19 cellular contexts compared by ENCODE assay signal in the genomic region with DNA sequence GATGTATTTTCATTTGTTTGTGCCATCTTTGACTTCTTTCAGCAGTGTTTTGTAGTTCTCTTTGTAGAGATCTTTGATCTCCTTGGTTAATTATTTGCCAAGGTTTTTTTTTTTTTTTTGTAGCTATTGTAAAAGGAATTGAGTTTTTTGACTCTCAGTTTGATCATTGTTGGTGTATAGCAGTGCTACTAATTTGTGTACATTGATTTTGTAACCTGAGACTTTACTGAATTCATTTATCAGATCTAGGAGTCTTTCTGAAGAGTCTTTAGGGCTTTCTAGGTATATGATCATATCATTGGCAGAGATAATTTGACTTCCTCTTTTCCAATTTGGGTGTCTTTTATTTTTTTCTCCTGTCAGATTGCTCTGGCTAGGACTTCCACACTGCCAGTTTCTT.
"Had no signal": no experiment of that assay in that cellular context is flagged by ENCODE, and none has a peak within 500 bp of the region (broad histone marks: within the 10 kb centered on the region; RNA-seq: fewer than 3 reads in every experiment).

No MANE protein-coding gene starts in this region.

- ATAC-seq: left colon; naive thymus-derived CD4-positive, alpha-beta T cell; sciatic nerve; stimulated activated memory B cell treated with anti-CD40 and anti-IgM and Interleukin-4, amounts not matched to agents 10 μg/mL and 1 μg/mL and 100 μg/mL, for 72 hours had no signal

- H3K9me3 Mint-ChIP-seq: nephron progenitor cell had no signal

- DNase-seq: dorsolateral prefrontal cortex; effector CD8-positive, alpha-beta T cell; foreskin melanocyte; head of caudate nucleus; left colon; mammary epithelial cell; naive thymus-derived CD4-positive, alpha-beta T cell; nephron progenitor cell; retina; spleen; stimulated activated CD4-positive, alpha-beta T cell treated with anti-CD3 and anti-CD28 coated beads, Interleukin-15, amount 100 ng/mL, for 24 hours; stimulated activated CD4-positive, alpha-beta T cell treated with anti-CD3 and anti-CD28 coated beads, Interleukin-1b, Interleukin-23, amount 100 ng/mL, for 48 hours; stimulated activated CD4-positive, alpha-beta T cell treated with anti-CD3 and anti-CD28 coated beads, Interleukin-4, amount 100 ng/mL, for 24 hours; tibial artery; upper lobe of left lung; uterus had no signal

- H3K4me3 Mint-ChIP-seq: naive thymus-derived CD4-positive, alpha-beta T cell; nephron progenitor cell; stimulated activated memory B cell treated with anti-CD40 and anti-IgM and Interleukin-4, amounts not matched to agents 10 μg/mL and 1 μg/mL and 100 μg/mL, for 72 hours; stimulated activated naive CD8-positive, alpha-beta T cell treated with anti-CD3 and anti-CD28 coated beads, Interleukin-15, Interleukin-2, amounts not matched to agents 100 ng/mL and 50 ng/mL, for 24 hours had no signal

- H3K27ac Mint-ChIP-seq: nephron progenitor cell; stimulated activated memory B cell treated with anti-CD40 and anti-IgM and Interleukin-4, amounts not matched to agents 10 μg/mL and 1 μg/mL and 100 μg/mL, for 72 hours; stimulated activated naive CD8-positive, alpha-beta T cell treated with anti-CD3 and anti-CD28 coated beads, Interleukin-15, Interleukin-2, amounts not matched to agents 100 ng/mL and 50 ng/mL, for 24 hours had no signal

- H3K4me1 Mint-ChIP-seq: stimulated activated memory B cell treated with anti-CD40 and anti-IgM and Interleukin-4, amounts not matched to agents 10 μg/mL and 1 μg/mL and 100 μg/mL, for 72 hours had no signal

- H3K36me3 Mint-ChIP-seq: stimulated activated memory B cell treated with anti-CD40 and anti-IgM and Interleukin-4, amounts not matched to agents 10 μg/mL and 1 μg/mL and 100 μg/mL, for 72 hours had no signal

- H3K27me3 Mint-ChIP-seq: stimulated activated naive CD8-positive, alpha-beta T cell treated with anti-CD3 and anti-CD28 coated beads, Interleukin-15, Interleukin-2, amounts not matched to agents 100 ng/mL and 50 ng/mL, for 24 hours had no signal
